ENCODE assay signal across 3 cellular contexts in the genomic region with DNA sequence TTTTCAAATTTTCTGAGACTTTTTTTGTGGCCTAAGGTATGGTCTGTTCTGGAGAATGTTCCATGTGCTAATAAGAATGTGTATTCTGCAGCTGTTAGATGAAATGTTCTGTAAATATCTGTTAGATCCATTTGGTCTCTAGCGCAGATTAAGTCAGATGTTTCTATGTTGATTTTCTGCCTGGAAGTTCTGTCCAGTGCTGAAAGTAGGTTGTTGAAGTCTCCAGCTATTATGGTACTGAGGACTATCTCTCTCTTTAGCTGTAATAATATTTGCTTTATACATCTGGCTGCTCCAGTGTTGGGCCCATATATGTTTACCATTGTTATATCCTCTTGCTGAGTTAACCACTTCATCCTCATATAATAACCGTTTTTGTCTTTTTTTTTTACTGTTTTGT.
TF ChIP-seq lines count a peak whose summit lies in the region.

No MANE protein-coding gene starts in this region.

TF ChIP-seq in SK-N-SH, 30 proteins besides CTCF, POLR2A, EP300 and RAD21:
- TF ChIP-seq, protein P1, sequence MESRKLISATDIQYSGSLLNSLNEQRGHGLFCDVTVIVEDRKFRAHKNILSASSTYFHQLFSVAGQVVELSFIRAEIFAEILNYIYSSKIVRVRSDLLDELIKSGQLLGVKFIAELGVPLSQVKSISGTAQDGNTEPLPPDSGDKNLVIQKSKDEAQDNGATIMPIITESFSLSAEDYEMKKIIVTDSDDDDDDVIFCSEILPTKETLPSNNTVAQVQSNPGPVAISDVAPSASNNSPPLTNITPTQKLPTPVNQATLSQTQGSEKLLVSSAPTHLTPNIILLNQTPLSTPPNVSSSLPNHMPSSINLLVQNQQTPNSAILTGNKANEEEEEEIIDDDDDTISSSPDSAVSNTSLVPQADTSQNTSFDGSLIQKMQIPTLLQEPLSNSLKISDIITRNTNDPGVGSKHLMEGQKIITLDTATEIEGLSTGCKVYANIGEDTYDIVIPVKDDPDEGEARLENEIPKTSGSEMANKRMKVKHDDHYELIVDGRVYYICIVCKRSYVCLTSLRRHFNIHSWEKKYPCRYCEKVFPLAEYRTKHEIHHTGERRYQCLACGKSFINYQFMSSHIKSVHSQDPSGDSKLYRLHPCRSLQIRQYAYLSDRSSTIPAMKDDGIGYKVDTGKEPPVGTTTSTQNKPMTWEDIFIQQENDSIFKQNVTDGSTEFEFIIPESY (IDR thresholded peaks at IDR 0.05; ENCODE audit: borderline replicate concordance, low read depth), result no peak
- TF ChIP-seq, protein P2, sequence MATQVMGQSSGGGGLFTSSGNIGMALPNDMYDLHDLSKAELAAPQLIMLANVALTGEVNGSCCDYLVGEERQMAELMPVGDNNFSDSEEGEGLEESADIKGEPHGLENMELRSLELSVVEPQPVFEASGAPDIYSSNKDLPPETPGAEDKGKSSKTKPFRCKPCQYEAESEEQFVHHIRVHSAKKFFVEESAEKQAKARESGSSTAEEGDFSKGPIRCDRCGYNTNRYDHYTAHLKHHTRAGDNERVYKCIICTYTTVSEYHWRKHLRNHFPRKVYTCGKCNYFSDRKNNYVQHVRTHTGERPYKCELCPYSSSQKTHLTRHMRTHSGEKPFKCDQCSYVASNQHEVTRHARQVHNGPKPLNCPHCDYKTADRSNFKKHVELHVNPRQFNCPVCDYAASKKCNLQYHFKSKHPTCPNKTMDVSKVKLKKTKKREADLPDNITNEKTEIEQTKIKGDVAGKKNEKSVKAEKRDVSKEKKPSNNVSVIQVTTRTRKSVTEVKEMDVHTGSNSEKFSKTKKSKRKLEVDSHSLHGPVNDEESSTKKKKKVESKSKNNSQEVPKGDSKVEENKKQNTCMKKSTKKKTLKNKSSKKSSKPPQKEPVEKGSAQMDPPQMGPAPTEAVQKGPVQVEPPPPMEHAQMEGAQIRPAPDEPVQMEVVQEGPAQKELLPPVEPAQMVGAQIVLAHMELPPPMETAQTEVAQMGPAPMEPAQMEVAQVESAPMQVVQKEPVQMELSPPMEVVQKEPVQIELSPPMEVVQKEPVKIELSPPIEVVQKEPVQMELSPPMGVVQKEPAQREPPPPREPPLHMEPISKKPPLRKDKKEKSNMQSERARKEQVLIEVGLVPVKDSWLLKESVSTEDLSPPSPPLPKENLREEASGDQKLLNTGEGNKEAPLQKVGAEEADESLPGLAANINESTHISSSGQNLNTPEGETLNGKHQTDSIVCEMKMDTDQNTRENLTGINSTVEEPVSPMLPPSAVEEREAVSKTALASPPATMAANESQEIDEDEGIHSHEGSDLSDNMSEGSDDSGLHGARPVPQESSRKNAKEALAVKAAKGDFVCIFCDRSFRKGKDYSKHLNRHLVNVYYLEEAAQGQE (IDR thresholded peaks at IDR 0.05; ENCODE audit: low read depth, low read length), result peak; percentile 53; the same call in 1 of the 2 replicates
- TF ChIP-seq MXI1 (IDR thresholded peaks at IDR 0.05; ENCODE audit: low read depth, low read length), result no peak

TF ChIP-seq in SK-N-SH treated with all-trans-retinoic acid at 6 μM for 48 hours, 23 proteins besides CTCF, POLR2A, EP300 and RAD21 (continued from another document):
- no peak for TF ChIP-seq CSDC2 (CRISPR knock-in tag; IDR thresholded peaks at IDR 0.05)
- TF ChIP-seq ARNTL (CRISPR knock-in tag; IDR thresholded peaks at IDR 0.05; ENCODE audit: borderline replicate concordance, low read depth), result no peak
- TF ChIP-seq, protein P3, sequence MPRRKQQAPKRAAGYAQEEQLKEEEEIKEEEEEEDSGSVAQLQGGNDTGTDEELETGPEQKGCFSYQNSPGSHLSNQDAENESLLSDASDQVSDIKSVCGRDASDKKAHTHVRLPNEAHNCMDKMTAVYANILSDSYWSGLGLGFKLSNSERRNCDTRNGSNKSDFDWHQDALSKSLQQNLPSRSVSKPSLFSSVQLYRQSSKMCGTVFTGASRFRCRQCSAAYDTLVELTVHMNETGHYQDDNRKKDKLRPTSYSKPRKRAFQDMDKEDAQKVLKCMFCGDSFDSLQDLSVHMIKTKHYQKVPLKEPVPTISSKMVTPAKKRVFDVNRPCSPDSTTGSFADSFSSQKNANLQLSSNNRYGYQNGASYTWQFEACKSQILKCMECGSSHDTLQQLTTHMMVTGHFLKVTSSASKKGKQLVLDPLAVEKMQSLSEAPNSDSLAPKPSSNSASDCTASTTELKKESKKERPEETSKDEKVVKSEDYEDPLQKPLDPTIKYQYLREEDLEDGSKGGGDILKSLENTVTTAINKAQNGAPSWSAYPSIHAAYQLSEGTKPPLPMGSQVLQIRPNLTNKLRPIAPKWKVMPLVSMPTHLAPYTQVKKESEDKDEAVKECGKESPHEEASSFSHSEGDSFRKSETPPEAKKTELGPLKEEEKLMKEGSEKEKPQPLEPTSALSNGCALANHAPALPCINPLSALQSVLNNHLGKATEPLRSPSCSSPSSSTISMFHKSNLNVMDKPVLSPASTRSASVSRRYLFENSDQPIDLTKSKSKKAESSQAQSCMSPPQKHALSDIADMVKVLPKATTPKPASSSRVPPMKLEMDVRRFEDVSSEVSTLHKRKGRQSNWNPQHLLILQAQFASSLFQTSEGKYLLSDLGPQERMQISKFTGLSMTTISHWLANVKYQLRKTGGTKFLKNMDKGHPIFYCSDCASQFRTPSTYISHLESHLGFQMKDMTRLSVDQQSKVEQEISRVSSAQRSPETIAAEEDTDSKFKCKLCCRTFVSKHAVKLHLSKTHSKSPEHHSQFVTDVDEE (CRISPR knock-in tag; IDR thresholded peaks at IDR 0.05), result no peak
- no peak for TF ChIP-seq PPARA (CRISPR knock-in tag; IDR thresholded peaks at IDR 0.05; ENCODE audit: borderline replicate concordance)

TF ChIP-seq in HCT116, 20 proteins besides CTCF, POLR2A, EP300 and RAD21:
- TF ChIP-seq, protein P2 (IDR thresholded peaks at IDR 0.05; ENCODE audit: low read depth), result 0 out of 2 replicates have a peak, but pooled peaks have one; percentile 4
- TF ChIP-seq ZNF274 (IDR thresholded peaks at IDR 0.05; ENCODE audit: low read depth, low read length), result no peak
